In the genomic region with DNA sequence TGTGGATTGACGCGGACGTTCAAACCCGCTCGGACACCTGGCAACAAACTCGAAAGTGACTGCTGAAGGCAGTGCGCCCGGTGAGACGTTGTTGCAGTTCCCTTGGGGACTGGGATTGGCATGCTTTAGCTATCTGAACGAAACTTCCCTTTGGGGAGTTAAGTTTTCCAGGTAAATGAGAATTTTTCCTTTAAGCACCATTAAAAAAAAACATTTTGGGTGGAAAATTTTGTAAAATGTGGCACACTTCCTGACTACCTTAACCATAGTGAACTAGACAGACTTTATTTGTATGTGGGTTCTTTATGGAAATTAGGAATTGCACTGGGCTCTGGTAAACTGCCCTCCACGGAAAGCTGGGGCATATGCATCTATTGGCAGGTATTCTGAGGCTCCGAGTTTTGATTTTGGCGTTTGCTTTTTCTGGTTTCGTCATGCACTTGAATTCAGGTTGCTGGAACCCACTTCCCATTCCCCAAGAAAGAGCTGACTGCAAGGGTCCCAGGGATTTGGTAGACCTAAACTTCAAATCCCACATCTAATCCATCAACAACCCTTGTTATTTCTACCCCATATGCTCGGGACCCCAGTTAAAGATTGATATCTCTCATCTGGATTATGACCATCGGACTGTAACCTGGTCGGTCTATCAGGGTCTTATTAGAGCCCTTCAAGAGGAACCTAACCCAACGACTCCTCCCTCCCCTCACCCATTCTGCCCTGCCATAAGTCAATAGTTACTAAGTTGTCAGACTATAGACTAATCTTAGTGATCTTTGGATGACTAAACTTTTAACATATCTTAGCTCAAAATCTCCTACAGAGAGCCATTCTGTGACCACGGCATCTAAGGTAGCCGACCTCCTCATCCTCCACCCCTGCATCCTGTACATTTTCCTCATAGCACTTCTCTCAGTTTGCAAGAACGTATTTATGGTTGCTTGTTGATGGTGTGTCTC, we compare ENCODE assay signal across 8 cellular contexts. TPM values are rescaled to one million over a fixed set of nuclear protein-coding genes. Genes with fewer than 3 reads are reported as not detected.
DNase-seq lines count a peak whose midpoint lies in the region; ATAC-seq and TF ChIP-seq lines count a peak whose summit lies in the region.

No MANE protein-coding gene starts in this region.

- peaks cover 35 to 67% (median 62%) of the 10 kb centered on the region in 4 donors for H3K4me1 Mint-ChIP-seq in naive thymus-derived CD8-positive, alpha-beta T cell

- POLR2A ChIA-PET in naive thymus-derived CD8-positive, alpha-beta T cell (lab: Charles Lee), result interaction anchor here (0.9 to 4.9 kb wide), 9 partner anchors 8 to 82 kb away, joined by 3 to 55 read pairs (median 7); no protein-coding TSS in a partner anchor

- peaks cover 0 to 16% (median 8%) of the 10 kb centered on the region in 3 donors for H3K36me3 Mint-ChIP-seq in naive thymus-derived CD8-positive, alpha-beta T cell

- no peak for TF ChIP-seq CTCF in DND-41 (IDR thresholded peaks at IDR 0.05; ENCODE audit: borderline replicate concordance, extremely low read depth, low read length, poor library complexity, severe bottlenecking)

- peaks cover 9% of the 10 kb centered on the region for H4K20me1 ChIP-seq in DND-41 (ENCODE audit: insufficient read depth, low read length)

- H3K9ac ChIP-seq in DND-41 (ENCODE audit: low read depth, low read length), result peak overlapping the region; percentile 93

- peak overlapping the region; percentile 82 for H3K4me2 ChIP-seq in DND-41 (ENCODE audit: insufficient read depth, low read length)

- H3K79me2 ChIP-seq in DND-41 (ENCODE audit: insufficient read depth, low read length), result peaks cover 39% of the 10 kb centered on the region

- H3K9me3 Mint-ChIP-seq in naive thymus-derived CD8-positive, alpha-beta T cell, result no peaks in the 10 kb centered on the region

- H3K27ac ChIP-seq in DND-41 (ENCODE audit: low read length), result peak overlapping the region; percentile 40; the same call in 1 of the 2 replicates
- peak overlapping the region; percentile 90 for H3K27ac ChIP-seq in cingulate gyrus (ENCODE audit: low read depth, low read length)

- H3K9me3 ChIP-seq in DND-41 (ENCODE audit: insufficient read depth, low read length, severe bottlenecking), result no peaks in the 10 kb centered on the region

- peak overlapping the region; percentile 88 to 96; a peak in 3 of 4 replicates for H3K4me3 ChIP-seq in DND-41 (ENCODE audit: low read depth in 1 of 2, low read length in 2 of 2)

- peak overlapping the region; percentile 81 to 95 (median 92) for H3K4me3 Mint-ChIP-seq in naive thymus-derived CD8-positive, alpha-beta T cell

- H2AFZ ChIP-seq in DND-41 (ENCODE audit: low read depth, low read length), result peak overlapping the region; percentile 98

- H3K27me3 ChIP-seq in DND-41 (ENCODE audit: insufficient read depth, low read length, poor library complexity), result peaks cover 24% of the 10 kb centered on the region

- peaks cover 0 to 2% (median 0%) of the 10 kb centered on the region in 5 donors for H3K27me3 Mint-ChIP-seq in naive thymus-derived CD8-positive, alpha-beta T cell

- no peak for DNase-seq in DND-41
- DNase-seq in NCI-H69 (lab: John Stamatoyannopoulos, UW), result peak; percentile 60
- DNase-seq in naive thymus-derived CD8-positive, alpha-beta T cell, result peak in 1 of 10 donors; percentile 37
- no peak for DNase-seq in T-helper 9 cell
- no peak for DNase-seq in midbrain (lab: John Stamatoyannopoulos, UW)

- ATAC-seq in DND-41 (ENCODE audit: insufficient read depth, low read depth), result no peak
- no peak for ATAC-seq in naive thymus-derived CD8-positive, alpha-beta T cell
- ATAC-seq in HG02840 (IDR thresholded peaks at IDR 0.05; ENCODE audit: low FRiP score, unreplicated experiment), result no peak
- no peak for ATAC-seq in HG03565 (IDR thresholded peaks at IDR 0.05; ENCODE audit: unreplicated experiment)

- peak overlapping the region; percentile 69 to 100 (median 96) for H3K27ac Mint-ChIP-seq in naive thymus-derived CD8-positive, alpha-beta T cell

- peaks cover 17% of the 10 kb centered on the region for H3K36me3 ChIP-seq in DND-41 (ENCODE audit: insufficient read depth, low read length)

- peaks cover 45% of the 10 kb centered on the region for H3K4me1 ChIP-seq in DND-41 (ENCODE audit: insufficient read depth, low read length)

RNA-seq across cellular contexts. Expression of gene DYNLT1, which starts 0.8 kb away (rescaled TPM):
- 10 to 100 TPM; 54.4 to 54.7 TPM for total RNA-seq in naive thymus-derived CD8-positive, alpha-beta T cell
- polyA plus RNA-seq in naive thymus-derived CD8-positive, alpha-beta T cell, result 10 to 100 TPM; 63.3 to 78.6 (median 63.7) TPM

RNA-seq across cellular contexts. Expression of gene SYTL3, which starts 4.5 kb away (rescaled TPM):
- 10 to 100 TPM; 11.1 to 13.6 TPM for total RNA-seq in naive thymus-derived CD8-positive, alpha-beta T cell
- polyA plus RNA-seq in naive thymus-derived CD8-positive, alpha-beta T cell, result 10 to 100 TPM; 15.7 to 16.1 (median 15.8) TPM
